8 cellular contexts compared by ENCODE assay signal in genomic region chr1:12168451-12169160, GRCh38. TPM values are rescaled to one million over a fixed set of nuclear protein-coding genes. Genes with fewer than 3 reads are reported as not detected.
DNase-seq lines count a peak whose midpoint lies in the region; ATAC-seq and TF ChIP-seq lines count a peak whose summit lies in the region.

No MANE protein-coding gene starts in this region.

- H3K9me3 Mint-ChIP-seq in activated naive CD4-positive, alpha-beta T cell treated with anti-CD3 and anti-CD28 coated beads, Interleukin-2, amount 50 U/mL, for 24 hours: peaks cover 6% of the 10 kb centered on the region
- peaks cover 0 to 2% (median 0%) of the 10 kb centered on the region in 11 donors for H3K9me3 Mint-ChIP-seq in naive thymus-derived CD4-positive, alpha-beta T cell

- peak overlapping the region; percentile 97 for H3K27ac Mint-ChIP-seq in activated naive CD4-positive, alpha-beta T cell treated with anti-CD3 and anti-CD28 coated beads, Interleukin-2, amount 50 U/mL, for 24 hours
- H3K27ac Mint-ChIP-seq in naive thymus-derived CD4-positive, alpha-beta T cell: peak overlapping the region; percentile 94 to 100 (median 98)

- H3K27me3 ChIP-seq in naive thymus-derived CD4-positive, alpha-beta T cell (ENCODE audit: control insufficient read depth in 2 of 2, insufficient read depth in 2 of 2, low read length in 2 of 2): no peaks in the 10 kb centered on the region
- no peaks in the 10 kb centered on the region for H3K27me3 ChIP-seq in upper lobe of right lung

- peak overlapping the region; percentile 84 for H3K4me3 ChIP-seq in naive thymus-derived CD4-positive, alpha-beta T cell (ENCODE audit: low read length)
- H3K4me3 ChIP-seq in upper lobe of right lung: peak overlapping the region; percentile 80

- peaks cover 16% of the 10 kb centered on the region for H3K36me3 Mint-ChIP-seq in activated naive CD4-positive, alpha-beta T cell treated with anti-CD3 and anti-CD28 coated beads, Interleukin-2, amount 50 U/mL, for 24 hours
- peaks cover 3 to 37% (median 5%) of the 10 kb centered on the region in 5 donors for H3K36me3 Mint-ChIP-seq in naive thymus-derived CD4-positive, alpha-beta T cell

- POLR2A ChIA-PET in naive thymus-derived CD4-positive, alpha-beta T cell (lab: Charles Lee): interaction anchor here (0.6 to 4.5 kb wide), 8 partner anchors 8 to 65 kb away, joined by 3 to 29 read pairs (median 6); no protein-coding TSS in a partner anchor

- CTCF ChIA-PET in naive thymus-derived CD4-positive, alpha-beta T cell (lab: Charles Lee): interaction anchor here (0.6 to 1.8 kb wide), 7 partner anchors 12 to 392 kb away, joined by 3 to 6 read pairs (median 4); no protein-coding TSS in a partner anchor

- H3K4me1 ChIP-seq in naive thymus-derived CD4-positive, alpha-beta T cell (ENCODE audit: control insufficient read depth in 2 of 2, insufficient read depth in 2 of 2, low read length in 2 of 2): peaks cover 23 to 59% of the 10 kb centered on the region in 2 donors
- H3K4me1 ChIP-seq in upper lobe of right lung: peaks cover 44% of the 10 kb centered on the region

- H3K4me1 Mint-ChIP-seq in activated naive CD4-positive, alpha-beta T cell treated with anti-CD3 and anti-CD28 coated beads, Interleukin-2, amount 50 U/mL, for 24 hours: peaks cover 66% of the 10 kb centered on the region
- peaks cover 42 to 83% (median 64%) of the 10 kb centered on the region in 7 donors for H3K4me1 Mint-ChIP-seq in naive thymus-derived CD4-positive, alpha-beta T cell

- no peaks in the 10 kb centered on the region for H3K27me3 Mint-ChIP-seq in activated naive CD4-positive, alpha-beta T cell treated with anti-CD3 and anti-CD28 coated beads, Interleukin-2, amount 50 U/mL, for 24 hours
- no peaks in the 10 kb centered on the region for H3K27me3 Mint-ChIP-seq in naive thymus-derived CD4-positive, alpha-beta T cell

- peak overlapping the region; percentile 99 for H3K4me3 Mint-ChIP-seq in activated naive CD4-positive, alpha-beta T cell treated with anti-CD3 and anti-CD28 coated beads, Interleukin-2, amount 50 U/mL, for 24 hours
- peak overlapping the region; percentile 94 to 100 (median 98) for H3K4me3 Mint-ChIP-seq in naive thymus-derived CD4-positive, alpha-beta T cell

- H3K9me3 ChIP-seq in naive thymus-derived CD4-positive, alpha-beta T cell (ENCODE audit: control insufficient read depth in 2 of 3, low read length in 3 of 3): no peaks in the 10 kb centered on the region
- H3K9me3 ChIP-seq in upper lobe of right lung: no peaks in the 10 kb centered on the region

- no peaks in the 10 kb centered on the region for H3K36me3 ChIP-seq in naive thymus-derived CD4-positive, alpha-beta T cell (ENCODE audit: control insufficient read depth in 2 of 3, insufficient read depth in 3 of 3, low read length in 3 of 3)
- H3K36me3 ChIP-seq in upper lobe of right lung: no peaks in the 10 kb centered on the region

- no peak for DNase-seq in activated naive CD4-positive, alpha-beta T cell treated with anti-CD3 and anti-CD28 coated beads, Interleukin-2, amount 50 U/mL, for 16 hours
- DNase-seq in dermis blood vessel endothelial cell (peak; percentile 57), upper lobe of right lung (no peak), AG20443 (ENCODE audit: low spot score) (no peak), cerebellar nuclear complex (lab: John Stamatoyannopoulos, UW) (no peak), omental fat pad (ENCODE audit: low spot score) (no peak)
- DNase-seq in naive thymus-derived CD4-positive, alpha-beta T cell: no peak

- TF ChIP-seq CTCF in upper lobe of right lung (IDR thresholded peaks at IDR 0.05) (no peak), omental fat pad (IDR thresholded peaks at IDR 0.05) (no peak)

- H3K27ac ChIP-seq in naive thymus-derived CD4-positive, alpha-beta T cell (ENCODE audit: low read depth, low read length): peak overlapping the region; percentile 91
- H3K27ac ChIP-seq in upper lobe of right lung: peak overlapping the region; percentile 93

- no peak for ATAC-seq in naive thymus-derived CD4-positive, alpha-beta T cell
- ATAC-seq in upper lobe of right lung (peak; percentile 17), omental fat pad (ENCODE audit: low FRiP score) (no peak)

- intact Hi-C loops in naive thymus-derived CD4-positive, alpha-beta T cell (cut with micrococcal nuclease): loop anchor here (5.0 kb wide), 2 partner anchors 39 to 449 kb away; partner anchors contain the start of gene DHRS3 (in 1 of the 2)
- intact Hi-C loops in upper lobe of right lung (cut with DNase I): no loop called here

RNA-seq across cellular contexts. Expression of gene TNFRSF1B, which starts 1.8 kb away (rescaled TPM):
- total RNA-seq in dermis blood vessel endothelial cell (81.3 and 98.3 TPM in 2 replicates), upper lobe of right lung (62.4 TPM), omental fat pad (100 to 1,000 TPM in 2 of 4 donors, 10 to 100 TPM in 2; 34.0 to 122 (median 84.5) TPM)
- total RNA-seq in naive thymus-derived CD4-positive, alpha-beta T cell: 100 to 1,000 TPM in 2 of 5 experiments, 10 to 100 TPM in 3; 38.6 to 278 (median 60.3) TPM
- polyA plus RNA-seq in naive thymus-derived CD4-positive, alpha-beta T cell: 10 to 100 TPM; 30.1 to 48.2 TPM
